In the genomic region with DNA sequence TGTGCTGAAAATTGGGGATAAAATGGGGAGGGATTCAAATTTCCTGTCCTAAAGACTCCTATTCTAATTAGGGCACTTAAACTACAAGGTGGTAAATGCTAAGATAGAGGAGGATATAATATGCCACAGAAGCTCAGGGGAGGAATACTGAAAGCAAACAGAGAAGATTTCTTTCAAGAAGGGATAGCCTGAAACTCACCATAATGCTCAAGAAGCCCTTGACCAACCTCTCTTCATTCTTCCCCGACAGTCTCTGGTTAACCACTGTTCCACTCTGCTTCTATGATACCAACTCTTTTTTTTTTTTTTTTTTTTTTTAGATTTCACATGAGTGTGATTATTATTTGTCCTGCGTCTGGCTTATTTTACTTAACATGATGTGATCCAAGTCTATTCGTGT, we compare ENCODE assay signal across 30 cellular contexts.
"Had no signal": no experiment of that assay in that cellular context is flagged by ENCODE, and none has a peak within 500 bp of the region (broad histone marks: within the 10 kb centered on the region; RNA-seq: fewer than 3 reads in every experiment).

No MANE protein-coding gene starts in this region.

- ATAC-seq: activated naive CD4-positive, alpha-beta T cell treated with anti-CD3 and anti-CD28 coated beads, Interleukin-2, amount 50 U/mL, for 72 hours; activated naive CD8-positive, alpha-beta T cell treated with anti-CD3 and anti-CD28 coated beads, Interleukin-2, amount 50 U/mL, for 24 hours; activated T-cell treated with anti-CD3 and anti-CD28 coated beads, Interleukin-2, amount 50 U/mL, for 4 hours; activated T-cell treated with anti-CD3 and anti-CD28 coated beads, Interleukin-2, amount 50 U/mL, for 72 hours; activated T-helper 17 cell treated with anti-CD3 and anti-CD28 coated beads, Interleukin-2, amount 50 U/mL, for 72 hours; body of pancreas had no signal

- H3K27me3 ChIP-seq: adrenal gland, ascending aorta, body of pancreas, brain microvascular endothelial cell, breast epithelium, cardiac muscle cell had no signal

- H3K4me3 ChIP-seq: adrenal gland, ascending aorta, body of pancreas, breast epithelium, cardiac muscle cell had no signal

- H3K9me3 ChIP-seq: adrenal gland, ascending aorta, body of pancreas, breast epithelium had no signal

- DNase-seq: activated effector memory CD4-positive, alpha-beta T cell treated with anti-CD3 and anti-CD28 coated beads, Interleukin-2, amount 50 U/mL, for 16 hours; activated effector memory CD4-positive, alpha-beta T cell treated with Interleukin-2 at 50 U/mL for 16 hours; activated gamma-delta T cell; activated gamma-delta T cell treated with Interleukin-2 at 50 U/mL for 16 hours; activated naive CD4-positive, alpha-beta T cell; activated naive CD4-positive, alpha-beta T cell treated with anti-CD3 and anti-CD28 coated beads for 36 hours; activated naive CD4-positive, alpha-beta T cell treated with anti-CD3 and anti-CD28 coated beads, Interleukin-2, amount 10 ng/mL, durations not matched to agents 7 days and 5 days; activated naive CD4-positive, alpha-beta T cell treated with anti-CD3 and anti-CD28 coated beads, Interleukin-2, amount 50 U/mL, for 16 hours; activated naive CD4-positive, alpha-beta T cell treated with Interleukin-2 at 50 U/mL for 16 hours; activated naive CD8-positive, alpha-beta T cell treated with anti-CD3 and anti-CD28 coated beads for 36 hours; activated naive CD8-positive, alpha-beta T cell treated with anti-CD3 and anti-CD28 coated beads, Interleukin-2, amount 10 ng/mL, durations not matched to agents 7 days and 5 days; activated naive CD8-positive, alpha-beta T cell treated with anti-CD3 and anti-CD28 coated beads, Interleukin-2, amount 50 U/mL, for 24 hours; activated T-cell treated with anti-CD3 and anti-CD28 coated beads, Interleukin-2, amount 50 U/mL, for 4 hours; activated T-cell treated with anti-CD3 and anti-CD28 coated beads, Interleukin-2, amount 50 U/mL, for 48 hours; activated T-cell treated with anti-CD3 and anti-CD28 coated beads, Interleukin-2, amount 50 U/mL, for 72 hours; adrenal gland; amniotic stem cell; amygdala; anterior cingulate cortex; aorta; body of pancreas; brain microvascular endothelial cell; caudate nucleus; central memory CD4-positive, alpha-beta T cell; cerebellar nuclear complex had no signal

- H3K27ac ChIP-seq: adrenal gland, ascending aorta, body of pancreas, brain microvascular endothelial cell, breast epithelium, cardiac muscle cell had no signal

- H3K36me3 ChIP-seq: adrenal gland, ascending aorta, brain microvascular endothelial cell, breast epithelium, cardiac muscle cell had no signal

- H3K4me1 ChIP-seq: adrenal gland, ascending aorta, body of pancreas, breast epithelium had no signal
